8 cellular contexts compared by ENCODE assay signal in genomic region chr7:2680792-2681490, GRCh38. TPM values are rescaled to one million over a fixed set of nuclear protein-coding genes. Genes with fewer than 3 reads are reported as not detected.
DNase-seq lines count a peak whose midpoint lies in the region; ATAC-seq and TF ChIP-seq lines count a peak whose summit lies in the region.

No MANE protein-coding gene starts in this region.

- H2AK5ac ChIP-seq in H9 (ENCODE audit: insufficient read length, low read length), result no peak overlapping the region

- H3K9me3 Mint-ChIP-seq in H9, result peaks cover 0 to 8% of the 10 kb centered on the region in 2 experiments; a peak in 3 of 5 replicates
- no peaks in the 10 kb centered on the region for H3K9me3 Mint-ChIP-seq in activated T-cell treated with anti-CD3 and anti-CD28 coated beads, Interleukin-2, amount 50 U/mL, for 72 hours
- no peaks in the 10 kb centered on the region for H3K9me3 Mint-ChIP-seq in nephron

- H2BK120ac ChIP-seq in H9 (ENCODE audit: low read depth, low read length, poor library complexity, severe bottlenecking), result no peak overlapping the region

- H3K27me3 ChIP-seq in BLaER1 treated with 17β-estradiol and CSF1 and Interleukin-3, amounts not matched to agents 10 nM and 100 nM, result peaks cover under 1 to 21% (median 2%) of the 10 kb centered on the region in 11 experiments; a peak in 18 of 22 replicates
- H3K27me3 ChIP-seq in H9 (ENCODE audit: insufficient read depth, low read length) (no peaks in the 10 kb centered on the region), NT2/D1 (ENCODE audit: insufficient read depth, insufficient read length) (peaks cover 2% of the 10 kb centered on the region)

- H3K4ac ChIP-seq in H9 (ENCODE audit: low read depth, low read length), result no peak overlapping the region

- H3K27ac ChIP-seq in BLaER1 treated with 17β-estradiol and CSF1 and Interleukin-3, amounts not matched to agents 10 nM and 100 nM, result no peak overlapping the region
- no peak overlapping the region for H3K27ac ChIP-seq in H9 (ENCODE audit: insufficient read length, low read depth, low read length)

- DNase-seq in H9 (peak; percentile 87), NT2/D1 (ENCODE audit: low read depth, low spot score) (peak; percentile 72), fibroblast of the aortic adventitia (ENCODE audit: low read depth) (peak; percentile 74), stromal cell of bone marrow (ENCODE audit: low read depth) (peak; percentile 43)
- DNase-seq in activated T-cell treated with anti-CD3 and anti-CD28 coated beads, Interleukin-2, amount 50 U/mL, for 72 hours, result peak; percentile 62 to 63

- no peak overlapping the region for H3T11ph ChIP-seq in H9 (ENCODE audit: low read length)

- no peaks in the 10 kb centered on the region for H3K9me3 ChIP-seq in BLaER1 treated with 17β-estradiol and CSF1 and Interleukin-3, amounts not matched to agents 10 nM and 100 nM (replicated peaks in 1 of 11)
- no peaks in the 10 kb centered on the region for H3K9me3 ChIP-seq in H9 (ENCODE audit: control insufficient read depth, low read depth, low read length)
- H3K9me3 ChIP-seq in NT2/D1 (ENCODE audit: insufficient read depth, low read length), result no peaks in the 10 kb centered on the region

- H2BK20ac ChIP-seq in H9 (ENCODE audit: low read depth, low read length, poor library complexity, severe bottlenecking), result no peak overlapping the region

- no peak overlapping the region for H3K4me3 Mint-ChIP-seq in H9
- H3K4me3 Mint-ChIP-seq in activated T-cell treated with anti-CD3 and anti-CD28 coated beads, Interleukin-2, amount 50 U/mL, for 72 hours, result no peak overlapping the region
- no peak overlapping the region for H3K4me3 Mint-ChIP-seq in nephron

- H3K27me3 Mint-ChIP-seq in H9 (ENCODE audit: low read depth) (peaks cover 10% of the 10 kb centered on the region), nephron (ENCODE audit: low read depth) (peaks cover 35% of the 10 kb centered on the region)
- peaks cover 13% of the 10 kb centered on the region for H3K27me3 Mint-ChIP-seq in activated T-cell treated with anti-CD3 and anti-CD28 coated beads, Interleukin-2, amount 50 U/mL, for 72 hours (ENCODE audit: low read depth)

- H3K23me2 ChIP-seq in H9 (ENCODE audit: insufficient read length, low read depth, low read length, poor library complexity, severe bottlenecking), result no peaks in the 10 kb centered on the region

- no peak overlapping the region for H3K18ac ChIP-seq in H9 (ENCODE audit: insufficient read length, low read depth, low read length)

- WGBS in H9 (ENCODE audit: extremely low coverage, insufficient read length, low lambda C conversion rate), result no CpG with 5 or more reads among the region's 27 CpGs

- TF ChIP-seq CTCF in H9 (conservative IDR thresholded peaks at IDR 0.05) (peak; percentile 86), fibroblast of the aortic adventitia (IDR thresholded peaks at IDR 0.05; ENCODE audit: insufficient read depth, low read length) (peak; percentile 76), nephron (IDR thresholded peaks at IDR 0.05; ENCODE audit: unreplicated experiment in 3 of 3) (peak; percentile 45 to 62 (median 57))

- peaks cover 0 to 18% (median 0%) of the 10 kb centered on the region in 11 experiments; a peak in 2 of 22 replicates for H4K20me1 ChIP-seq in BLaER1 treated with 17β-estradiol and CSF1 and Interleukin-3, amounts not matched to agents 10 nM and 100 nM
- no peaks in the 10 kb centered on the region for H4K20me1 ChIP-seq in H9 (ENCODE audit: control insufficient read depth, insufficient read depth, insufficient read length)

- no peak overlapping the region for H3K4me3 ChIP-seq in BLaER1 treated with 17β-estradiol and CSF1 and Interleukin-3, amounts not matched to agents 10 nM and 100 nM
- no peak overlapping the region for H3K4me3 ChIP-seq in NT2/D1 (ENCODE audit: insufficient read length, low read depth)
- H3K4me3 ChIP-seq in fibroblast of the aortic adventitia (ENCODE audit: low read depth, low read length), result no peak overlapping the region

- H2BK5ac ChIP-seq in H9 (ENCODE audit: insufficient read length, low read length), result no peak overlapping the region

- H2AFZ ChIP-seq in H9 (ENCODE audit: low read length), result no peak overlapping the region

- no peaks in the 10 kb centered on the region for H3K79me1 ChIP-seq in H9 (ENCODE audit: insufficient read depth, low read depth, low read length, poor library complexity, severe bottlenecking)

- no peak overlapping the region for H2BK15ac ChIP-seq in H9 (ENCODE audit: low read depth, low read length)

- H4K5ac ChIP-seq in H9 (ENCODE audit: insufficient read length, low read depth, low read length), result no peak overlapping the region

- H3K4me1 Mint-ChIP-seq in H9, result 0 out of 4 replicates have a peak, but pooled peaks cover 0 to 2% of the 10 kb centered on the region in 2 experiments
- H3K4me1 Mint-ChIP-seq in activated T-cell treated with anti-CD3 and anti-CD28 coated beads, Interleukin-2, amount 50 U/mL, for 72 hours (ENCODE audit: low read depth), result no peaks in the 10 kb centered on the region
- peaks cover 10% of the 10 kb centered on the region for H3K4me1 Mint-ChIP-seq in nephron

- H3K23ac ChIP-seq in H9 (ENCODE audit: insufficient read length, low read depth, low read length), result no peak overlapping the region

- no peak overlapping the region for H3K56ac ChIP-seq in H9 (ENCODE audit: insufficient read length, low read depth, low read length)

- no peaks in the 10 kb centered on the region for H3K79me2 ChIP-seq in H9 (ENCODE audit: insufficient read depth, low read length)

- H3K14ac ChIP-seq in H9 (ENCODE audit: insufficient read depth, low read length), result no peak overlapping the region

- peak overlapping the region in 9 of 11 experiments; percentile 41 to 79 (median 73); a peak in 18 of 22 replicates for H3K4me2 ChIP-seq in BLaER1 treated with 17β-estradiol and CSF1 and Interleukin-3, amounts not matched to agents 10 nM and 100 nM
- H3K4me2 ChIP-seq in H9 (ENCODE audit: insufficient read depth, insufficient read length, low read length), result no peak overlapping the region

- H3K27ac Mint-ChIP-seq in H9 (no peak overlapping the region), nephron (no peak overlapping the region)
- H3K27ac Mint-ChIP-seq in activated T-cell treated with anti-CD3 and anti-CD28 coated beads, Interleukin-2, amount 50 U/mL, for 72 hours, result no peak overlapping the region

- H4K8ac ChIP-seq in H9 (replicated peaks; ENCODE audit: insufficient read length, low read depth, low read length), result no peak overlapping the region

- no peak overlapping the region for H4K91ac ChIP-seq in H9 (ENCODE audit: insufficient read length, low read depth, low read length)

- H3K36me3 ChIP-seq in BLaER1 treated with 17β-estradiol and CSF1 and Interleukin-3, amounts not matched to agents 10 nM and 100 nM, result no peaks in the 10 kb centered on the region
- no peaks in the 10 kb centered on the region for H3K36me3 ChIP-seq in NT2/D1 (ENCODE audit: insufficient read depth, insufficient read length, low read length)

- ATAC-seq in activated T-cell treated with anti-CD3 and anti-CD28 coated beads, Interleukin-2, amount 50 U/mL, for 72 hours (replicated peaks in 1 of 2), result peak; percentile 47 to 74
- no peak for ATAC-seq in HG02623 (IDR thresholded peaks at IDR 0.05; ENCODE audit: unreplicated experiment)

- H2BK12ac ChIP-seq in H9 (ENCODE audit: insufficient read length, low read depth, low read length), result no peak overlapping the region

- peaks cover 0 to 20% (median 16%) of the 10 kb centered on the region in 10 experiments; a peak in 16 of 20 replicates for H3K4me1 ChIP-seq in BLaER1 treated with 17β-estradiol and CSF1 and Interleukin-3, amounts not matched to agents 10 nM and 100 nM
- no peaks in the 10 kb centered on the region for H3K4me1 ChIP-seq in H9 (ENCODE audit: insufficient read depth, low read length)
- H3K4me1 ChIP-seq in NT2/D1 (ENCODE audit: insufficient read depth, insufficient read length), result peaks cover 17% of the 10 kb centered on the region

- H3K9ac ChIP-seq in BLaER1 treated with 17β-estradiol and CSF1 and Interleukin-3, amounts not matched to agents 10 nM and 100 nM, result no peak overlapping the region; a peak in 1 of 22 replicates
- H3K9ac ChIP-seq in H9 (ENCODE audit: extremely low read depth, insufficient read length, low read length) (no peak overlapping the region), NT2/D1 (ENCODE audit: insufficient read length, low read depth) (peak overlapping the region; percentile 61)

- H3K36me3 Mint-ChIP-seq in H9 (ENCODE audit: insufficient read depth in 1 of 3, low read depth in 3 of 3) (no peaks in the 10 kb centered on the region; a peak in 1 of 7 replicates), nephron (ENCODE audit: low read depth) (no peaks in the 10 kb centered on the region)
- no peaks in the 10 kb centered on the region for H3K36me3 Mint-ChIP-seq in activated T-cell treated with anti-CD3 and anti-CD28 coated beads, Interleukin-2, amount 50 U/mL, for 72 hours (ENCODE audit: insufficient read depth in 2 of 2)

RNA-seq across cellular contexts. Expression of gene AMZ1, which starts 7.1 kb away (rescaled TPM):
- total RNA-seq in H9 (2021) (0.74 and 0.90 TPM in 2 replicates), fibroblast of the aortic adventitia (ENCODE audit: low replicate concordance) (0.25 and 0.36 TPM in 2 replicates)
- 1 to 10 TPM in 1 of 2 donors, under 1 TPM in 1; 0.34 to 1.3 TPM for total RNA-seq in activated T-cell treated with anti-CD3 and anti-CD28 coated beads, Interleukin-2, amount 50 U/mL, for 72 hours

RNA-seq across cellular contexts. Expression of gene TTYH3, which starts 49.2 kb away (rescaled TPM):
- total RNA-seq in H9 (2021) (122 TPM in 2 replicates), fibroblast of the aortic adventitia (ENCODE audit: low replicate concordance) (9.2 and 27.9 TPM in 2 replicates)
- total RNA-seq in activated T-cell treated with anti-CD3 and anti-CD28 coated beads, Interleukin-2, amount 50 U/mL, for 72 hours, result 10 to 100 TPM; 30.0 to 36.4 TPM
